ENCODE assay signal across 11 cellular contexts in genomic region chrX:115642304-115642703, GRCh38.
DNase-seq lines count a peak whose midpoint lies in the region; ATAC-seq and TF ChIP-seq lines count a peak whose summit lies in the region.
"Had no signal": no experiment of that assay in that cellular context is flagged by ENCODE, and none has a peak within 500 bp of the region (broad histone marks: within the 10 kb centered on the region; RNA-seq: fewer than 3 reads in every experiment).

No MANE protein-coding gene starts in this region.

- H3K9me3 ChIP-seq in adipocyte (ENCODE audit: control insufficient read depth, low read length): no peaks in the 10 kb centered on the region
- H3K9me3 ChIP-seq: Peyer's patch had no signal

- peaks cover 19% of the 10 kb centered on the region for H3K4me1 Mint-ChIP-seq in type B pancreatic cell (ENCODE audit: unreplicated experiment)
- H3K4me1 Mint-ChIP-seq: activated naive CD4-positive, alpha-beta T cell treated with anti-CD3 and anti-CD28 coated beads, Interleukin-2, amount 10 ng/mL, durations not matched to agents 7 days and 5 days; naive thymus-derived CD8-positive, alpha-beta T cell had no signal

- peaks cover 39% of the 10 kb centered on the region for H3K36me3 Mint-ChIP-seq in type B pancreatic cell
- H3K36me3 Mint-ChIP-seq: activated naive CD4-positive, alpha-beta T cell treated with anti-CD3 and anti-CD28 coated beads, Interleukin-2, amount 10 ng/mL, durations not matched to agents 7 days and 5 days; naive thymus-derived CD8-positive, alpha-beta T cell had no signal

- DNase-seq in NCI-H82 (lab: John Stamatoyannopoulos, UW): peak; percentile 12
- no peak for DNase-seq in NCI-H82 treated with DMSO at 0.1 percent for 48 hours (lab: John Stamatoyannopoulos, UW; ENCODE audit: unreplicated experiment)
- no peak for DNase-seq in adipocyte (ENCODE audit: low read depth)
- DNase-seq in left kidney (ENCODE audit: low read depth, low spot score): peak; percentile 2
- no peak for DNase-seq in type B pancreatic cell (ENCODE audit: extremely low spot score, unreplicated experiment)
- DNase-seq in NOMO-1 treated with dmso at 0.1 percent for 144 hours (lab: John Stamatoyannopoulos, UW; ENCODE audit: unreplicated experiment): no peak
- DNase-seq in DMS114 treated with DMSO at 0.1 percent for 48 hours (lab: John Stamatoyannopoulos, UW; ENCODE audit: unreplicated experiment): no peak

- peak overlapping the region; percentile 8 for H3K9ac ChIP-seq in adipocyte (ENCODE audit: low read length)

- H3K9me3 Mint-ChIP-seq in type B pancreatic cell: no peaks in the 10 kb centered on the region
- H3K9me3 Mint-ChIP-seq: activated naive CD4-positive, alpha-beta T cell treated with anti-CD3 and anti-CD28 coated beads, Interleukin-2, amount 10 ng/mL, durations not matched to agents 7 days and 5 days; naive thymus-derived CD8-positive, alpha-beta T cell had no signal

- no peaks in the 10 kb centered on the region for H3K27me3 Mint-ChIP-seq in type B pancreatic cell
- H3K27me3 Mint-ChIP-seq: activated naive CD4-positive, alpha-beta T cell treated with anti-CD3 and anti-CD28 coated beads, Interleukin-2, amount 10 ng/mL, durations not matched to agents 7 days and 5 days; naive thymus-derived CD8-positive, alpha-beta T cell had no signal

- peak overlapping the region; percentile 70 for H3K27ac Mint-ChIP-seq in type B pancreatic cell
- H3K27ac Mint-ChIP-seq: activated naive CD4-positive, alpha-beta T cell treated with anti-CD3 and anti-CD28 coated beads, Interleukin-2, amount 10 ng/mL, durations not matched to agents 7 days and 5 days; naive thymus-derived CD8-positive, alpha-beta T cell had no signal

- no peaks in the 10 kb centered on the region for H3K4me1 ChIP-seq in adipocyte (ENCODE audit: control insufficient read depth, insufficient read depth, low read length)
- H3K4me1 ChIP-seq: Peyer's patch had no signal

- no peak overlapping the region for H3K4me3 Mint-ChIP-seq in type B pancreatic cell
- H3K4me3 Mint-ChIP-seq: activated naive CD4-positive, alpha-beta T cell treated with anti-CD3 and anti-CD28 coated beads, Interleukin-2, amount 10 ng/mL, durations not matched to agents 7 days and 5 days; naive thymus-derived CD8-positive, alpha-beta T cell had no signal

- H3K27me3 ChIP-seq in adipocyte (replicated peaks; ENCODE audit: control insufficient read depth, insufficient read depth, low read length): peaks cover 17% of the 10 kb centered on the region
- H3K27me3 ChIP-seq: Peyer's patch had no signal

- no peak for TF ChIP-seq CTCF in type B pancreatic cell (conservative IDR thresholded peaks at IDR 0.05)

- peaks cover 39% of the 10 kb centered on the region for H3K36me3 ChIP-seq in adipocyte (ENCODE audit: control insufficient read depth, insufficient read depth, low read length, severe bottlenecking)
- H3K36me3 ChIP-seq: Peyer's patch had no signal

- ATAC-seq in HG03135 (IDR thresholded peaks at IDR 0.05; ENCODE audit: unreplicated experiment): no peak
- ATAC-seq: naive thymus-derived CD8-positive, alpha-beta T cell had no signal

- H3K4me3 ChIP-seq in adipocyte (ENCODE audit: low read length): no peak overlapping the region
- H3K4me3 ChIP-seq: Peyer's patch had no signal

Comparison
In these comparisons a context has a peak if more than half of its experiments do, and no peak if none do; other contexts are left out.
1. DNase-seq: peak in NCI-H82 (single experiment) and left kidney (single experiment); none in NCI-H82 treated with DMSO at 0.1 percent for 48 hours (single experiment), adipocyte (single experiment), type B pancreatic cell (single experiment), NOMO-1 treated with dmso at 0.1 percent for 144 hours (single experiment) and DMS114 treated with DMSO at 0.1 percent for 48 hours (single experiment).